Comparison of ENCODE assay signal across 13 cellular contexts in genomic region chr6:85462673-85463072, GRCh38. TPM values are rescaled to one million over a fixed set of nuclear protein-coding genes. Genes with fewer than 3 reads are reported as not detected.
DNase-seq lines count a peak whose midpoint lies in the region; ATAC-seq and TF ChIP-seq lines count a peak whose summit lies in the region.
"Had no signal": no experiment of that assay in that cellular context is flagged by ENCODE, and none has a peak within 500 bp of the region (broad histone marks: within the 10 kb centered on the region; RNA-seq: fewer than 3 reads in every experiment).

No MANE protein-coding gene starts in this region.

- no peak overlapping the region for H3K4me3 ChIP-seq in BLaER1 treated with 17β-estradiol and CSF1 and Interleukin-3, amounts not matched to agents 10 nM and 100 nM
- H3K4me3 ChIP-seq: heart left ventricle, sigmoid colon had no signal

- no peaks in the 10 kb centered on the region for H3K27me3 ChIP-seq in BLaER1 treated with 17β-estradiol and CSF1 and Interleukin-3, amounts not matched to agents 10 nM and 100 nM
- H3K27me3 ChIP-seq: heart left ventricle, sigmoid colon had no signal

- H3K27me3 Mint-ChIP-seq in HFFc6 (ENCODE audit: insufficient read depth) (peaks cover 4% of the 10 kb centered on the region; the same call in 1 of the 2 replicates), progenitor cell of endocrine pancreas (no peaks in the 10 kb centered on the region)
- no peaks in the 10 kb centered on the region for H3K27me3 Mint-ChIP-seq in activated naive CD8-positive, alpha-beta T cell treated with anti-CD3 and anti-CD28 coated beads, Interleukin-2, amount 10 ng/mL, durations not matched to agents 7 days and 5 days

- H3K4me2 ChIP-seq in BLaER1 treated with 17β-estradiol and CSF1 and Interleukin-3, amounts not matched to agents 10 nM and 100 nM, result peak overlapping the region; percentile 64 to 84 (median 81)

- H3K36me3 ChIP-seq in BLaER1 treated with 17β-estradiol and CSF1 and Interleukin-3, amounts not matched to agents 10 nM and 100 nM, result peaks cover 0 to 8% (median 0%) of the 10 kb centered on the region in 11 experiments; a peak in 3 of 22 replicates

- no peaks in the 10 kb centered on the region for H4K20me1 ChIP-seq in BLaER1 treated with 17β-estradiol and CSF1 and Interleukin-3, amounts not matched to agents 10 nM and 100 nM

- peaks cover 27% of the 10 kb centered on the region for H3K36me3 Mint-ChIP-seq in HFFc6 (ENCODE audit: low read depth)
- H3K36me3 Mint-ChIP-seq in activated naive CD8-positive, alpha-beta T cell treated with anti-CD3 and anti-CD28 coated beads, Interleukin-2, amount 10 ng/mL, durations not matched to agents 7 days and 5 days, result no peaks in the 10 kb centered on the region
- H3K36me3 Mint-ChIP-seq in progenitor cell of endocrine pancreas (ENCODE audit: insufficient read depth), result no peaks in the 10 kb centered on the region

- H3K9me3 Mint-ChIP-seq in HFFc6 (no peaks in the 10 kb centered on the region), progenitor cell of endocrine pancreas (ENCODE audit: low read depth) (no peaks in the 10 kb centered on the region)
- no peaks in the 10 kb centered on the region for H3K9me3 Mint-ChIP-seq in activated naive CD8-positive, alpha-beta T cell treated with anti-CD3 and anti-CD28 coated beads, Interleukin-2, amount 10 ng/mL, durations not matched to agents 7 days and 5 days

- ATAC-seq in activated naive CD8-positive, alpha-beta T cell treated with anti-CD3 and anti-CD28 coated beads, Interleukin-2, amount 10 ng/mL, durations not matched to agents 7 days and 5 days (ENCODE audit: low read depth), result no peak
- ATAC-seq in GM18519 (IDR thresholded peaks at IDR 0.05; ENCODE audit: low FRiP score, unreplicated experiment) (no peak), GM18858 (IDR thresholded peaks at IDR 0.05; ENCODE audit: unreplicated experiment) (no peak)
- ATAC-seq: heart left ventricle had no signal

- DNase-seq in HFFc6 (no peak), midbrain (lab: John Stamatoyannopoulos, UW) (peak; percentile 35), progenitor cell of endocrine pancreas (ENCODE audit: low spot score, unreplicated experiment) (no peak), DMS53 treated with DMSO at 0.1 percent for 48 hours (lab: John Stamatoyannopoulos, UW; ENCODE audit: unreplicated experiment) (no peak)
- no peak for DNase-seq in activated naive CD8-positive, alpha-beta T cell treated with anti-CD3 and anti-CD28 coated beads, Interleukin-2, amount 10 ng/mL, durations not matched to agents 7 days and 5 days
- DNase-seq: activated T-cell treated with anti-CD3 and anti-CD28 coated beads, Interleukin-2, amount 50 U/mL, for 48 hours; heart left ventricle; NCI-H2107; sigmoid colon had no signal

- TF ChIP-seq CTCF in HFFc6 (IDR thresholded peaks at IDR 0.05) (no peak), progenitor cell of endocrine pancreas (IDR thresholded peaks at IDR 0.05; ENCODE audit: unreplicated experiment) (no peak)

- H3K4me1 ChIP-seq in BLaER1 treated with 17β-estradiol and CSF1 and Interleukin-3, amounts not matched to agents 10 nM and 100 nM, result peaks cover 83 to 93% (median 89%) of the 10 kb centered on the region in 10 experiments

- H3K9me3 ChIP-seq in BLaER1 treated with 17β-estradiol and CSF1 and Interleukin-3, amounts not matched to agents 10 nM and 100 nM (replicated peaks in 1 of 11), result no peaks in the 10 kb centered on the region
- H3K9me3 ChIP-seq: heart left ventricle, sigmoid colon had no signal

- peak overlapping the region; percentile 98 for H3K27ac Mint-ChIP-seq in HFFc6
- H3K27ac Mint-ChIP-seq in activated naive CD8-positive, alpha-beta T cell treated with anti-CD3 and anti-CD28 coated beads, Interleukin-2, amount 10 ng/mL, durations not matched to agents 7 days and 5 days, result peak overlapping the region; percentile 92
- H3K27ac Mint-ChIP-seq in progenitor cell of endocrine pancreas, result no peak overlapping the region

- POLR2A ChIA-PET in activated naive CD8-positive, alpha-beta T cell treated with anti-CD3 and anti-CD28 coated beads, Interleukin-2, amount 10 ng/mL, durations not matched to agents 7 days and 5 days (lab: Charles Lee), result interaction anchor here (3.1 to 8.3 kb wide), 2 partner anchors 12 to 216 kb away, joined by 10 to 90 read pairs; partner anchors contain the start of gene NT5E

- peaks cover 98% of the 10 kb centered on the region for H3K4me1 Mint-ChIP-seq in HFFc6 (ENCODE audit: low read depth)
- peaks cover 76% of the 10 kb centered on the region for H3K4me1 Mint-ChIP-seq in activated naive CD8-positive, alpha-beta T cell treated with anti-CD3 and anti-CD28 coated beads, Interleukin-2, amount 10 ng/mL, durations not matched to agents 7 days and 5 days
- H3K4me1 Mint-ChIP-seq in progenitor cell of endocrine pancreas (ENCODE audit: low read depth), result peaks cover 9% of the 10 kb centered on the region

- H3K27ac ChIP-seq in BLaER1 treated with 17β-estradiol and CSF1 and Interleukin-3, amounts not matched to agents 10 nM and 100 nM, result peak overlapping the region in 9 of 11 experiments; percentile 59 to 98 (median 93); a peak in 17 of 22 replicates
- H3K27ac ChIP-seq: HL-60 had no signal

- H3K4me3 Mint-ChIP-seq in HFFc6 (peak overlapping the region; percentile 74; the same call in 1 of the 2 replicates), progenitor cell of endocrine pancreas (ENCODE audit: low read depth) (no peak overlapping the region)
- no peak overlapping the region for H3K4me3 Mint-ChIP-seq in activated naive CD8-positive, alpha-beta T cell treated with anti-CD3 and anti-CD28 coated beads, Interleukin-2, amount 10 ng/mL, durations not matched to agents 7 days and 5 days

- H3K9ac ChIP-seq in BLaER1 treated with 17β-estradiol and CSF1 and Interleukin-3, amounts not matched to agents 10 nM and 100 nM, result peak overlapping the region in 8 of 11 experiments; percentile 74 to 83 (median 80); a peak in 14 of 22 replicates

RNA-seq across cellular contexts. Expression of gene NT5E, which starts 12.8 kb away (rescaled TPM):
- 100 to 1,000 TPM; 263 to 375 (median 316) TPM for total RNA-seq in HFFc6 (2021; fragmentation: NEBNext Ultra II Directional; extraction: Animal tissue kit (Norgen Biotek cat#: 25700))
- total RNA-seq in activated naive CD8-positive, alpha-beta T cell treated with anti-CD3 and anti-CD28 coated beads, Interleukin-2, amount 10 ng/mL, durations not matched to agents 7 days and 5 days, result 10 to 100 TPM; 26.8 to 30.7 TPM
- 31.9 and 38.2 TPM in 2 replicates for total RNA-seq in progenitor cell of endocrine pancreas
